ENCODE assay signal across 22 cellular contexts in genomic region chrX:74286950-74287349, GRCh38. TPM values are rescaled to one million over a fixed set of nuclear protein-coding genes. Genes with fewer than 3 reads are reported as not detected.
DNase-seq lines count a peak whose midpoint lies in the region; ATAC-seq, FAIRE-seq and TF ChIP-seq lines count a peak whose summit lies in the region.
"Had no signal": no experiment of that assay in that cellular context is flagged by ENCODE, and none has a peak within 500 bp of the region (broad histone marks: within the 10 kb centered on the region; RNA-seq: fewer than 3 reads in every experiment).

No MANE protein-coding gene starts in this region.

- intact Hi-C loops in Panc1 (cut with micrococcal nuclease; ENCODE audit: unreplicated experiment) (loop anchor here (5.0 kb wide), 1 partner anchor 250 kb away; no protein-coding TSS in a partner anchor), psoas muscle (cut with DNase I) (no loop called here), left cardiac atrium (cut with DNase I) (no loop called here)

- BruUV-seq in Panc1 (replicated peaks; lab: Mats Ljungman, UMichigan): no TSS peak

- POLR2A ChIA-PET in Panc1 (lab: Charles Lee): no interaction called here

- ATAC-seq in Panc1: no peak
- ATAC-seq in psoas muscle: peak in 1 of 4 donors; percentile 26
- ATAC-seq in left cardiac atrium: no peak
- no peak for ATAC-seq in activated naive CD4-positive, alpha-beta T cell treated with anti-CD3 and anti-CD28 coated beads, Interleukin-2, amount 50 U/mL, for 72 hours
- ATAC-seq: sciatic nerve had no signal

- no peak for TF ChIP-seq CTCF in Panc1 (IDR thresholded peaks at IDR 0.05)
- TF ChIP-seq CTCF in epithelial cell of esophagus (IDR thresholded peaks at IDR 0.05; ENCODE audit: insufficient read depth, low read depth, low read length, missing control alignments): no peak
- no peak for TF ChIP-seq CTCF in psoas muscle (IDR thresholded peaks at IDR 0.05)

- H3K36me3 Mint-ChIP-seq in activated naive CD4-positive, alpha-beta T cell treated with anti-CD3 and anti-CD28 coated beads, Interleukin-2, amount 50 U/mL, for 72 hours: peaks cover 11 to 27% of the 10 kb centered on the region in 2 donors

- H3K27ac ChIP-seq in Panc1 (ENCODE audit: low read length) (peak overlapping the region; percentile 75), psoas muscle (peak overlapping the region; percentile 60)
- H3K27ac ChIP-seq: PC-9, upper lobe of left lung had no signal

- H3K9me3 Mint-ChIP-seq in activated naive CD4-positive, alpha-beta T cell treated with anti-CD3 and anti-CD28 coated beads, Interleukin-2, amount 50 U/mL, for 72 hours: no peaks in the 10 kb centered on the region
- H3K9me3 Mint-ChIP-seq: activated B cell treated with CpG ODN at 0.5 μM for 24 hours, memory B cell had no signal

- H3K27ac Mint-ChIP-seq in activated naive CD4-positive, alpha-beta T cell treated with anti-CD3 and anti-CD28 coated beads, Interleukin-2, amount 50 U/mL, for 72 hours: no peak overlapping the region
- H3K27ac Mint-ChIP-seq: activated B cell treated with CpG ODN at 0.5 μM for 24 hours, memory B cell had no signal

- H3K4me3 ChIP-seq in Panc1 (ENCODE audit: low read depth in 2 of 2, low read length in 2 of 2) (no peak overlapping the region), epithelial cell of esophagus (ENCODE audit: low read length) (no peak overlapping the region), psoas muscle (no peak overlapping the region)
- H3K4me3 ChIP-seq: PC-9, upper lobe of left lung had no signal

- CTCF ChIA-PET in Panc1 (lab: Charles Lee): no interaction called here

- H3K27me3 ChIP-seq in Panc1 (ENCODE audit: control insufficient read depth, insufficient read depth, low read length) (no peaks in the 10 kb centered on the region), psoas muscle (ENCODE audit: insufficient read depth in 3 of 3, low read length in 2 of 3) (peaks cover 0 to 6% (median 0%) of the 10 kb centered on the region in 3 donors)

- DNase-seq in COLO829 (ENCODE audit: low spot score): peak; percentile 9
- no peak for DNase-seq in Panc1 (ENCODE audit: low read depth, low spot score)
- DNase-seq in epithelial cell of esophagus (ENCODE audit: low read depth): peak; percentile 8
- no peak for DNase-seq in psoas muscle
- DNase-seq in left cardiac atrium: no peak
- DNase-seq in activated naive CD4-positive, alpha-beta T cell treated with anti-CD3 and anti-CD28 coated beads, Interleukin-2, amount 50 U/mL, for 72 hours (ENCODE audit: low spot score in 2 of 2): no peak
- no peak for DNase-seq in DMS 273 treated with DMSO at 0.1 percent for 48 hours (lab: John Stamatoyannopoulos, UW)
- DNase-seq in GM12892 (ENCODE audit: insufficient read length): no peak
- DNase-seq: activated B cell treated with CpG ODN at 0.5 μM for 24 hours; activated gamma-delta T cell treated with Interleukin-2 at 50 U/mL for 16 hours; effector CD8-positive, alpha-beta T cell; Kasumi-1; NCI-H1694; stimulated activated CD4-positive, alpha-beta T cell treated with anti-CD3 and anti-CD28 coated beads, Interleukin-4, amount 100 ng/mL, for 4 hours; upper lobe of left lung had no signal

- no peak for FAIRE-seq in GM12892 (lab: Jason Lieb, UNC)

- TF ChIP-seq POLR2A in GM12892 (IDR thresholded peaks at IDR 0.05; ENCODE audit: low read depth, low read length): no peak

- H3K9me3 ChIP-seq in Panc1 (ENCODE audit: control insufficient read depth, insufficient read depth, low read depth, low read length): no peaks in the 10 kb centered on the region
- no peaks in the 10 kb centered on the region for H3K9me3 ChIP-seq in psoas muscle
- H3K9me3 ChIP-seq: upper lobe of left lung had no signal

- H3K4me1 ChIP-seq in Panc1 (ENCODE audit: control insufficient read depth, insufficient read depth, low read length) (peaks cover 44% of the 10 kb centered on the region), psoas muscle (peaks cover 17% of the 10 kb centered on the region)

- H3K36me3 ChIP-seq in Panc1 (ENCODE audit: control insufficient read depth, insufficient read depth, low read length): peaks cover 9% of the 10 kb centered on the region
- peaks cover 0 to 8% of the 10 kb centered on the region in 2 donors for H3K36me3 ChIP-seq in psoas muscle (ENCODE audit: insufficient read depth in 1 of 2, low read depth in 1 of 2)

- in situ Hi-C loops in Panc1 (cut with HindIII; ENCODE audit: low pct_unique_long_range_greater_than_20kb, low sequenced_read_pairs): no loop called here

RNA-seq across cellular contexts. Expression of gene ZCCHC13, which starts 17.0 kb away (rescaled TPM):
- not detected for total RNA-seq in Panc1 (2021; ENCODE audit: unreplicated experiment)
- not detected for polyA plus RNA-seq in Panc1 (2012; ENCODE audit: insufficient read length)
- total RNA-seq in psoas muscle: not detected
- not detected for polyA plus RNA-seq in psoas muscle
- total RNA-seq in left cardiac atrium: not detected
- total RNA-seq in activated naive CD4-positive, alpha-beta T cell treated with anti-CD3 and anti-CD28 coated beads, Interleukin-2, amount 50 U/mL, for 72 hours: not detected
- not detected for polyA plus RNA-seq in GM12892 (2012; ENCODE audit: missing spikeins)
- total RNA-seq: activated B cell treated with CpG ODN at 0.5 μM for 24 hours; glomerular endothelial cell; NCI-H460; PC-9; sciatic nerve; T-helper 1 cell treated with Interleukin-12 subunit alpha and Interleukin-12 subunit beta and Interleukin-4 antibody, amounts not matched to agents 30 ng/mL and 1 ng/mL, for 36 hours; upper lobe of left lung had no signal
- polyA plus RNA-seq: CD14-positive monocyte had no signal

Comparison
In these comparisons a context has a peak if more than half of its experiments do, and no peak if none do; other contexts are left out.
1. DNase-seq: peak in COLO829 (single experiment) and epithelial cell of esophagus (single experiment); none in Panc1 (single experiment), psoas muscle (0 of 2), left cardiac atrium (single experiment), activated naive CD4-positive, alpha-beta T cell treated with anti-CD3 and anti-CD28 coated beads, Interleukin-2, amount 50 U/mL, for 72 hours (0 of 2), DMS 273 treated with DMSO at 0.1 percent for 48 hours (single experiment) and GM12892 (single experiment).